In the genomic region with DNA sequence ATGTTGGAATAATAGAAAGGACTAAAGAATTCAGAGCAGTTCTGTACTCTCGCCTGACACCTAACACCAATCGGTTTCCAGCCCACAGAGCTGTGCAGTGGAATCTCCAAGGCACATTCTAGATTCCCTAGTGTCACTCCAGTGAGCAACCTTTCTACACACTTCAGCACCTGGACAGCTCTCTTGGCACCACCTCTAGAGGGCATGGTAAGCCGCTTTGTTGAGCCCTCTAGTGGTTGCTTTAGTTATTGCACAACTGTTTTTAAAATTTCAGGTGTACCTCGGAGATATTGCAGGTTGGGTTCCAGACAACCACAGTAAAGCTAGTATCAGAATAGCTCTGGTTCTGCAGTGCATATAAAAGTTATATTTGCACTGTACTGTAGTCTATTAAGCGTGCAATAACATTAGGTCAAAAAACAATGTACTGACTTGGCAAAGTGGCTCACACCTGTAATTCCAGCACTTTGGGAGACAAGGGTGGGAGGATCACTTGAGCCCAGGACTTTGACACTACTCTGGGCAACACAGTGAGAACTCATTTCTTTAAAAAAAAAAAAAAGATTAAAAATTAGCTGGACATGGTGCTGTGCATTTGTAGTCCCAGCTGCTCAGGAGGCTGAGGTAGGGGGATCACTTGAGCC, we compare ENCODE assay signal across 8 cellular contexts. TPM values are rescaled to one million over a fixed set of nuclear protein-coding genes. Genes with fewer than 3 reads are reported as not detected.
DNase-seq lines count a peak whose midpoint lies in the region; ATAC-seq lines count a peak whose summit lies in the region.

No MANE protein-coding gene starts in this region.

- H3K9me3 ChIP-seq in CD8-positive, alpha-beta memory T cell (ENCODE audit: low read length): no peaks in the 10 kb centered on the region

- no peak overlapping the region for H3K27ac Mint-ChIP-seq in CD8-positive, alpha-beta memory T cell

- H3K9me3 Mint-ChIP-seq in CD8-positive, alpha-beta memory T cell: peaks cover 0 to 5% (median 4%) of the 10 kb centered on the region in 5 donors

- H3K4me3 Mint-ChIP-seq in CD8-positive, alpha-beta memory T cell: no peak overlapping the region

- H3K4me1 Mint-ChIP-seq in CD8-positive, alpha-beta memory T cell: no peaks in the 10 kb centered on the region

- ATAC-seq in GM19395 (IDR thresholded peaks at IDR 0.05; ENCODE audit: unreplicated experiment) (peak; percentile 97), HG03460 (IDR thresholded peaks at IDR 0.05; ENCODE audit: unreplicated experiment) (peak; percentile 96)

- CTCF ChIA-PET in CD8-positive, alpha-beta memory T cell (lab: Charles Lee): interaction anchor here (0.6 to 2.2 kb wide), 5 partner anchors 8 to 901 kb away, joined by 3 to 13 read pairs (median 3); no protein-coding TSS in a partner anchor

- peaks cover 17 to 53% of the 10 kb centered on the region in 2 donors for H3K27me3 Mint-ChIP-seq in CD8-positive, alpha-beta memory T cell

- H3K27ac ChIP-seq in CD8-positive, alpha-beta memory T cell (ENCODE audit: low read depth, low read length): no peak overlapping the region

- peak; percentile 48 to 80 (median 70) for DNase-seq in CD8-positive, alpha-beta memory T cell
- DNase-seq in NCI-H748 treated with DMSO at 0.1 percent for 48 hours (lab: John Stamatoyannopoulos, UW) (peak; percentile 53), ecto neural progenitor cell (ENCODE audit: low spot score) (peak; percentile 79), medulla oblongata (ENCODE audit: extremely low spot score) (peak; percentile 77)
- DNase-seq in activated CD4-positive, alpha-beta T cell treated with anti-CD3 and anti-CD28 coated beads, Interleukin-2, amount 50 U/mL, for 4 hours: peak; percentile 61 to 68
- peak; percentile 30 to 48 for DNase-seq in stimulated activated CD8-positive, alpha-beta memory T cell treated with anti-CD3 and anti-CD28 coated beads, Interleukin-15, amount 100 ng/mL, for 48 hours (ENCODE audit: low read depth in 2 of 2)

- H3K27me3 ChIP-seq in CD8-positive, alpha-beta memory T cell (ENCODE audit: insufficient read depth, low read length, poor library complexity, severe bottlenecking): peaks cover 5% of the 10 kb centered on the region

- no peak overlapping the region for H3K4me3 ChIP-seq in CD8-positive, alpha-beta memory T cell (ENCODE audit: low read length)

- POLR2A ChIA-PET in CD8-positive, alpha-beta memory T cell (lab: Charles Lee): interaction anchor here (0.5 kb wide), 1 partner anchor 1101 kb away, joined by 3 read pairs; no protein-coding TSS in a partner anchor

- H3K36me3 ChIP-seq in CD8-positive, alpha-beta memory T cell (ENCODE audit: insufficient read depth, low read length): no peaks in the 10 kb centered on the region

- H3K36me3 Mint-ChIP-seq in CD8-positive, alpha-beta memory T cell: peaks cover 0 to 2% (median 0%) of the 10 kb centered on the region in 3 donors

- no peaks in the 10 kb centered on the region for H3K4me1 ChIP-seq in CD8-positive, alpha-beta memory T cell (ENCODE audit: insufficient read depth, low read length)

RNA-seq across cellular contexts. Expression of gene ERC2, which starts 26.5 kb away (rescaled TPM):
- total RNA-seq in CD8-positive, alpha-beta memory T cell: not detected
- not detected for polyA plus RNA-seq in CD8-positive, alpha-beta memory T cell
